In the genomic region with DNA sequence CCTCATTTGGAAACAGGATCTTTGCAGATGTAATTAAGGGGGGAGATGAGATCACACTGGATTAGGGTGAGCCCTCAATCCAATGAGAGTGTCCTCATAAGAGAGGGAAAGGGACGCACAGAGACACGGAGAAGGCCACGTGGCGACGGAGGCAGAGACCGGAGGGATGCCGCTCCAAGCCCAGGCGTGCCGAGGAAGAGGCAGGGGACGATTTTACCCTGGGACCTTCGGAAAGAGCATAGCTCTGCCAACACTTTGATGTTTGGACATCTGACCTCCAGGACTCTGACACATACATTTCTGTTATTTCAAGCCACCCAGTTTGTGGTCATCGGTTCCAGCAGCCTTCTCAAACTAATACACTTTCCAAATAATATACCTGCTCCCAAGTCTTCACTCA, we compare ENCODE assay signal across 17 cellular contexts.
DNase-seq lines count a peak whose midpoint lies in the region; ATAC-seq, FAIRE-seq and TF ChIP-seq lines count a peak whose summit lies in the region.
"Had no signal": no experiment of that assay in that cellular context is flagged by ENCODE, and none has a peak within 500 bp of the region (broad histone marks: within the 10 kb centered on the region; RNA-seq: fewer than 3 reads in every experiment).

No MANE protein-coding gene starts in this region.

- peak overlapping the region; percentile 73 for H2AFZ ChIP-seq in keratinocyte (ENCODE audit: control insufficient read depth, low read length)
- H2AFZ ChIP-seq: parathyroid adenoma had no signal

- H3K9me3 ChIP-seq in WERI-Rb-1 (ENCODE audit: severe bottlenecking) (peaks cover 4% of the 10 kb centered on the region), keratinocyte (ENCODE audit: control insufficient read depth, low read depth, low read length) (no peaks in the 10 kb centered on the region), spleen (no peaks in the 10 kb centered on the region)
- H3K9me3 ChIP-seq: body of pancreas, SJCRH30 had no signal

- no peaks in the 10 kb centered on the region for H3K79me2 ChIP-seq in keratinocyte (ENCODE audit: control insufficient read depth, insufficient read depth, low read length)
- H3K79me2 ChIP-seq: parathyroid adenoma had no signal

- CTCF ChIA-PET in activated CD8-positive, alpha-beta T cell treated with anti-CD3 and anti-CD28 coated beads, Interleukin-2, amount 10 ng/mL, durations not matched to agents 7 days and 5 days (lab: Charles Lee) = interaction anchor here (1.2 kb wide), 1 partner anchor 11 kb away, joined by 3 read pairs; no protein-coding TSS in a partner anchor

- no peak for FAIRE-seq in keratinocyte (lab: Jason Lieb, UNC)

- peaks cover 0 to 2% (median 0%) of the 10 kb centered on the region in 3 donors for H3K27me3 Mint-ChIP-seq in CD14-positive monocyte (ENCODE audit: low read depth in 3 of 3)
- peaks cover 10% of the 10 kb centered on the region for H3K27me3 Mint-ChIP-seq in activated CD8-positive, alpha-beta T cell treated with anti-CD3 and anti-CD28 coated beads, Interleukin-2, amount 10 ng/mL, durations not matched to agents 7 days and 5 days (ENCODE audit: low read depth)

- TF ChIP-seq CTCF in CD14-positive monocyte (IDR thresholded peaks at IDR 0.05) (no peak), WERI-Rb-1 (IDR thresholded peaks at IDR 0.05; ENCODE audit: low read depth, low read length) (no peak), keratinocyte (optimal IDR thresholded peaks at IDR 0.05 in 1 of 3, IDR thresholded peaks at IDR 0.05 in 1 of 3, conservative IDR thresholded peaks at IDR 0.05 in 1 of 3; ENCODE audit: extremely low read depth in 1 of 3, insufficient read depth in 2 of 3, low read length in 3 of 3) (no peak), spleen (IDR thresholded peaks at IDR 0.05 in 8 of 11, conservative IDR thresholded peaks at IDR 0.05 in 3 of 11) (no peak)

- H3K9ac ChIP-seq in keratinocyte (ENCODE audit: control insufficient read depth, extremely low read depth, insufficient read depth, low read length) = peak overlapping the region; percentile 66
- H3K9ac ChIP-seq: parathyroid adenoma had no signal

- peaks cover 0 to 3% (median 0%) of the 10 kb centered on the region in 7 donors for H3K9me3 Mint-ChIP-seq in CD14-positive monocyte
- H3K9me3 Mint-ChIP-seq in activated CD8-positive, alpha-beta T cell treated with anti-CD3 and anti-CD28 coated beads, Interleukin-2, amount 10 ng/mL, durations not matched to agents 7 days and 5 days (ENCODE audit: insufficient read depth) = no peaks in the 10 kb centered on the region

- H3K4me3 ChIP-seq in WERI-Rb-1 (ENCODE audit: low read depth, low read length) = peak overlapping the region; percentile 32
- peak overlapping the region in 1 of 3 experiments; percentile 43 for H3K4me3 ChIP-seq in keratinocyte (ENCODE audit: control insufficient read depth in 2 of 3, extremely low read depth in 1 of 3, insufficient read depth in 2 of 3, low read depth in 1 of 3, low read length in 3 of 3)
- no peak overlapping the region for H3K4me3 ChIP-seq in spleen
- H3K4me3 ChIP-seq: body of pancreas, SJCRH30 had no signal

- H3K27me3 ChIP-seq in WERI-Rb-1 (ENCODE audit: insufficient read depth, low read depth, severe bottlenecking) = no peaks in the 10 kb centered on the region
- peaks cover 4% of the 10 kb centered on the region for H3K27me3 ChIP-seq in keratinocyte (ENCODE audit: control insufficient read depth, extremely low read depth, insufficient read depth, low read length)
- peaks cover 0 to 6% (median 0%) of the 10 kb centered on the region in 7 donors for H3K27me3 ChIP-seq in spleen (replicated peaks in 1 of 7)
- H3K27me3 ChIP-seq: body of pancreas, SJCRH30 had no signal

- no peak overlapping the region for H3K4me3 Mint-ChIP-seq in CD14-positive monocyte
- H3K4me3 Mint-ChIP-seq in activated CD8-positive, alpha-beta T cell treated with anti-CD3 and anti-CD28 coated beads, Interleukin-2, amount 10 ng/mL, durations not matched to agents 7 days and 5 days = no peak overlapping the region

- no peak for DNase-seq in CD14-positive monocyte (ENCODE audit: low spot score)
- peak; percentile 38 for DNase-seq in WERI-Rb-1
- DNase-seq in keratinocyte (ENCODE audit: low read depth, low spot score) = no peak
- no peak for DNase-seq in spleen
- DNase-seq in foreskin melanocyte = no peak
- DNase-seq in medulla oblongata (ENCODE audit: extremely low spot score) = no peak
- DNase-seq in activated CD8-positive, alpha-beta T cell treated with anti-CD3 and anti-CD28 coated beads, Interleukin-2, amount 10 ng/mL, durations not matched to agents 7 days and 5 days = no peak
- DNase-seq: activated naive CD4-positive, alpha-beta T cell; body of pancreas; hippocampal formation; NCI-H1694; NCI-H226; SJCRH30; stimulated activated naive CD4-positive, alpha-beta T cell treated with Interleukin-2 at 50 U/mL for 16 hours had no signal

- no peak for TF ChIP-seq POLR2A in spleen (IDR thresholded peaks at IDR 0.05)

- H3K27ac ChIP-seq in WERI-Rb-1 (no peak overlapping the region; the same call in 1 of the 2 replicates), keratinocyte (ENCODE audit: control insufficient read depth, insufficient read depth, low read length) (peak overlapping the region; percentile 73), spleen (peak overlapping the region in 5 of 8 donors; percentile 65 to 85 (median 83))
- H3K27ac ChIP-seq: parathyroid adenoma, SJCRH30 had no signal

- peak overlapping the region; percentile 71 for H3K4me2 ChIP-seq in keratinocyte (ENCODE audit: control insufficient read depth, extremely low read depth, insufficient read depth, low read depth, low read length)

- no peaks in the 10 kb centered on the region for H4K20me1 ChIP-seq in keratinocyte (ENCODE audit: control insufficient read depth, extremely low read depth, insufficient read depth, low read length)

- 89 to 95% (median 91%) methylated on average over 12 of the region's 12 CpGs for WGBS in spleen, 5 donors

- H3K36me3 ChIP-seq in WERI-Rb-1 (no peaks in the 10 kb centered on the region), keratinocyte (ENCODE audit: control insufficient read depth in 2 of 2, extremely low read depth in 1 of 2, insufficient read depth in 2 of 2, low read length in 2 of 2) (no peaks in the 10 kb centered on the region), spleen (no peaks in the 10 kb centered on the region)
- H3K36me3 ChIP-seq: SJCRH30 had no signal

- H3K4me1 ChIP-seq in keratinocyte (ENCODE audit: control insufficient read depth, extremely low read depth, insufficient read depth, low read length) (peaks cover 16% of the 10 kb centered on the region), spleen (peaks cover 0 to 40% (median 23%) of the 10 kb centered on the region in 6 donors)
- H3K4me1 ChIP-seq: SJCRH30 had no signal

- H3K4me1 Mint-ChIP-seq in CD14-positive monocyte = peaks cover 30% of the 10 kb centered on the region
- H3K4me1 Mint-ChIP-seq in activated CD8-positive, alpha-beta T cell treated with anti-CD3 and anti-CD28 coated beads, Interleukin-2, amount 10 ng/mL, durations not matched to agents 7 days and 5 days (ENCODE audit: low read depth) = no peaks in the 10 kb centered on the region

- H3K36me3 Mint-ChIP-seq in CD14-positive monocyte = no peaks in the 10 kb centered on the region
- H3K36me3 Mint-ChIP-seq in activated CD8-positive, alpha-beta T cell treated with anti-CD3 and anti-CD28 coated beads, Interleukin-2, amount 10 ng/mL, durations not matched to agents 7 days and 5 days (ENCODE audit: low read depth) = no peaks in the 10 kb centered on the region

- H3K27ac Mint-ChIP-seq in CD14-positive monocyte = peak overlapping the region in 5 of 7 donors; percentile 81 to 95 (median 90)
- no peak overlapping the region for H3K27ac Mint-ChIP-seq in activated CD8-positive, alpha-beta T cell treated with anti-CD3 and anti-CD28 coated beads, Interleukin-2, amount 10 ng/mL, durations not matched to agents 7 days and 5 days

- dilution Hi-C loops in keratinocyte (cut with MboI; ENCODE audit: extremely low pct_ligation_motif_present, low sequenced_read_pairs) = no loop called here

- POLR2A ChIA-PET in activated CD8-positive, alpha-beta T cell treated with anti-CD3 and anti-CD28 coated beads, Interleukin-2, amount 10 ng/mL, durations not matched to agents 7 days and 5 days (lab: Charles Lee) = no interaction called here

- H3K9me1 ChIP-seq in keratinocyte (ENCODE audit: control insufficient read depth, extremely low read depth, insufficient read depth, low read length) = no peaks in the 10 kb centered on the region

- ATAC-seq in activated CD8-positive, alpha-beta T cell treated with anti-CD3 and anti-CD28 coated beads, Interleukin-2, amount 10 ng/mL, durations not matched to agents 7 days and 5 days = no peak
- no peak for ATAC-seq in GM21619 (IDR thresholded peaks at IDR 0.05; ENCODE audit: unreplicated experiment)
- ATAC-seq: activated CD4-positive, CD25-positive, alpha-beta regulatory T cell treated with anti-CD3 and anti-CD28 coated beads, Interleukin-2, amount 50 U/mL, for 24 hours had no signal

- intact Hi-C loops in CD14-positive monocyte (cut with micrococcal nuclease) (no loop called here), spleen (cut with DNase I; ENCODE audit: low total_unique reads) (no loop called here)
